In the genomic region with DNA sequence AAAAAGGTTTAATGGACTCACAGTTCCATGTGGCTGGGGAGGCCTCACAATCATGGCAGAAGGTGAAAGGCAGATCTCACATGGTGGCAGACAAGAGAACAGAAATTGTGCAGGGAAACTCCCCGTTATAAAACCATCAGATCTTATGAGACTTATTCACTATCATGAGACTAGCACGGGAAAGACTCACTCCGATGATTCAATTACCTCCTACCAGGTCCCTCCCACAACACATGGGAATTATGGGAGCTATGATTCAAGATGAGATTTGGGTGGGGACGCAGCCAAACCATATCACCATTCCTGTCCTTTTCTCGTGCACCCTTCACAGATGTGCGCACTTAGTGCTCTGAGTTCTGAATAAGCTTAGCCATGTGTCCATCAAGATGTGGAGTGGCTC, we compare ENCODE assay signal across 21 cellular contexts. TPM values are rescaled to one million over a fixed set of nuclear protein-coding genes. Genes with fewer than 3 reads are reported as not detected.
"Had no signal": no experiment of that assay in that cellular context is flagged by ENCODE, and none has a peak within 500 bp of the region (broad histone marks: within the 10 kb centered on the region; RNA-seq: fewer than 3 reads in every experiment).

No MANE protein-coding gene starts in this region.

RNA-seq across cellular contexts. Expression of gene GTSF1L, which starts 31.1 kb away (rescaled TPM):
- total RNA-seq: dermis blood vessel endothelial cell, epithelial cell of proximal tubule, esophagus squamous epithelium, hepatocyte, kidney, left cardiac atrium, left ventricle myocardium inferior, lower lobe of right lung, mesothelial cell of epicardium, mucosa of gallbladder, myocyte, natural killer cell, neural crest cell, osteocyte, pulmonary artery endothelial cell, sciatic nerve, skeletal muscle tissue, stomach, thoracic aorta, transverse colon, urinary bladder had no signal
